In genomic region chr15:69656271-69657030, GRCh38 we compare ENCODE assay signal across 27 cellular contexts.
"Had no signal": no experiment of that assay in that cellular context is flagged by ENCODE, and none has a peak within 500 bp of the region (broad histone marks: within the 10 kb centered on the region; RNA-seq: fewer than 3 reads in every experiment).

No MANE protein-coding gene starts in this region.

- H3K27ac Mint-ChIP-seq: activated CD4-positive, alpha-beta T cell treated with anti-CD3 and anti-CD28 coated beads for 36 hours; activated CD8-positive, alpha-beta T cell treated with anti-CD3 and anti-CD28 coated beads, Interleukin-2, amount 10 ng/mL, durations not matched to agents 7 days and 5 days; activated naive CD8-positive, alpha-beta T cell; endodermal cell; stimulated activated memory B cell treated with anti-CD40 and anti-IgM and Interleukin-4, amounts not matched to agents 10 μg/mL and 1 μg/mL and 100 μg/mL, for 72 hours had no signal

- H3K4me1 Mint-ChIP-seq: activated CD4-positive, alpha-beta T cell treated with anti-CD3 and anti-CD28 coated beads for 36 hours; endodermal cell; naive B cell; stimulated activated memory B cell treated with anti-CD40 and anti-IgM and Interleukin-4, amounts not matched to agents 10 μg/mL and 1 μg/mL and 100 μg/mL, for 72 hours had no signal

- DNase-seq: activated CD4-positive, alpha-beta T cell treated with anti-CD3 and anti-CD28 coated beads for 36 hours; activated CD4-positive, CD25-positive, alpha-beta regulatory T cell; activated CD8-positive, alpha-beta T cell treated with anti-CD3 and anti-CD28 coated beads, Interleukin-2, amount 10 ng/mL, durations not matched to agents 7 days and 5 days; activated effector memory CD4-positive, alpha-beta T cell treated with Interleukin-2 at 50 U/mL for 16 hours; activated naive CD4-positive, alpha-beta T cell treated with Interleukin-2 at 50 U/mL for 16 hours; anterior cingulate cortex; cerebellar nuclear complex; endodermal cell; foreskin keratinocyte; heart left ventricle; hypothalamus; kidney glomerular epithelial cell; left lung; naive B cell; psoas muscle; sigmoid colon; small intestine; stimulated activated CD4-positive, alpha-beta T cell treated with anti-CD3 and anti-CD28 coated beads, Interleukin-4, amount 100 ng/mL, for 24 hours; T-helper 1 cell; tibial artery; uterus had no signal

- H3K36me3 ChIP-seq: heart left ventricle, left lung, pancreas, sigmoid colon, suprapubic skin, tibial artery, uterus had no signal

- H3K4me3 ChIP-seq: heart left ventricle, left lung, lung, pancreas, psoas muscle, sigmoid colon, suprapubic skin, tibial artery, uterus had no signal

- H3K4me3 Mint-ChIP-seq: activated CD4-positive, alpha-beta T cell treated with anti-CD3 and anti-CD28 coated beads for 36 hours; activated CD8-positive, alpha-beta T cell treated with anti-CD3 and anti-CD28 coated beads, Interleukin-2, amount 10 ng/mL, durations not matched to agents 7 days and 5 days; activated naive CD8-positive, alpha-beta T cell; endodermal cell; naive B cell; stimulated activated memory B cell treated with anti-CD40 and anti-IgM and Interleukin-4, amounts not matched to agents 10 μg/mL and 1 μg/mL and 100 μg/mL, for 72 hours had no signal

- H3K9me3 ChIP-seq: heart left ventricle, left lung, pancreas, psoas muscle, sigmoid colon, suprapubic skin, tibial artery, uterus had no signal

- H3K27me3 Mint-ChIP-seq: activated naive CD8-positive, alpha-beta T cell had no signal

- H3K27ac ChIP-seq: foreskin keratinocyte, heart left ventricle, left lung, pancreas, psoas muscle, sigmoid colon, suprapubic skin, tibial artery, uterus had no signal

- H3K9me3 Mint-ChIP-seq: endodermal cell; stimulated activated memory B cell treated with anti-CD40 and anti-IgM and Interleukin-4, amounts not matched to agents 10 μg/mL and 1 μg/mL and 100 μg/mL, for 72 hours had no signal

- ATAC-seq: activated CD4-positive, alpha-beta T cell treated with anti-CD3 and anti-CD28 coated beads for 36 hours; activated CD8-positive, alpha-beta T cell treated with anti-CD3 and anti-CD28 coated beads, Interleukin-2, amount 10 ng/mL, durations not matched to agents 7 days and 5 days; esophagus mucosa; foreskin keratinocyte; heart left ventricle; left lung; psoas muscle; stimulated activated memory B cell treated with anti-CD40 and anti-IgM and Interleukin-4, amounts not matched to agents 10 μg/mL and 1 μg/mL and 100 μg/mL, for 72 hours had no signal

- H3K4me1 ChIP-seq: foreskin keratinocyte, pancreas, psoas muscle, sigmoid colon, suprapubic skin, tibial artery, uterus had no signal

- H3K27me3 ChIP-seq: pancreas, uterus had no signal

- FAIRE-seq: pancreas, small intestine had no signal
